In genomic region chr22:43838161-43838560, GRCh38 we compare ENCODE assay signal across 39 cellular contexts. TPM values are rescaled to one million over a fixed set of nuclear protein-coding genes. Genes with fewer than 3 reads are reported as not detected.
"Had no signal": no experiment of that assay in that cellular context is flagged by ENCODE, and none has a peak within 500 bp of the region (broad histone marks: within the 10 kb centered on the region; RNA-seq: fewer than 3 reads in every experiment).

No MANE protein-coding gene starts in this region.

- H3K36me3 Mint-ChIP-seq: activated CD4-positive, alpha-beta memory T cell treated with anti-CD3 and anti-CD28 coated beads for 36 hours; activated CD8-positive, alpha-beta memory T cell treated with anti-CD3 and anti-CD28 coated beads, Interleukin-2, amount 10 ng/mL, durations not matched to agents 7 days and 5 days; activated naive CD4-positive, alpha-beta T cell treated with anti-CD3 and anti-CD28 coated beads, Interleukin-2, amount 50 U/mL, for 24 hours; activated naive CD8-positive, alpha-beta T cell treated with anti-CD3 and anti-CD28 coated beads for 36 hours had no signal

- DNase-seq: activated CD4-positive, alpha-beta memory T cell treated with anti-CD3 and anti-CD28 coated beads for 36 hours; activated CD4-positive, alpha-beta T cell treated with anti-CD3 and anti-CD28 coated beads for 36 hours; activated CD4-positive, alpha-beta T cell treated with anti-CD3 and anti-CD28 coated beads, Interleukin-2, amount 10 ng/mL, durations not matched to agents 24 days and 14 days; activated CD4-positive, CD25-positive, alpha-beta regulatory T cell; activated CD4-positive, CD25-positive, alpha-beta regulatory T cell treated with anti-CD3 and anti-CD28 coated beads, Interleukin-2, amount 50 U/mL, for 72 hours; activated CD8-positive, alpha-beta memory T cell treated with anti-CD3 and anti-CD28 coated beads, Interleukin-2, amount 10 ng/mL, durations not matched to agents 7 days and 5 days; activated CD8-positive, alpha-beta memory T cell treated with anti-CD3 and anti-CD28 coated beads, Interleukin-2, amount 50 U/mL, for 4 hours; activated CD8-positive, alpha-beta T cell treated with anti-CD3 and anti-CD28 coated beads, Interleukin-2, amount 10 ng/mL, durations not matched to agents 7 days and 5 days; activated effector memory CD4-positive, alpha-beta T cell treated with anti-CD3 and anti-CD28 coated beads, Interleukin-2, amount 50 U/mL, for 16 hours; activated naive CD4-positive, alpha-beta T cell treated with anti-CD3 and anti-CD28 coated beads for 36 hours; activated naive CD8-positive, alpha-beta T cell treated with anti-CD3 and anti-CD28 coated beads for 36 hours; activated naive CD8-positive, alpha-beta T cell treated with anti-CD3 and anti-CD28 coated beads, Interleukin-2, amount 50 U/mL, for 24 hours; activated T-cell treated with anti-CD3 and anti-CD28 coated beads, Interleukin-2, amount 50 U/mL, for 1 hour; activated T-cell treated with anti-CD3 and anti-CD28 coated beads, Interleukin-2, amount 50 U/mL, for 48 hours; adrenal gland; amygdala; aorta; effector CD4-positive, alpha-beta T cell; effector memory CD8-positive, alpha-beta T cell; erythroblast; esophagus squamous epithelium; foreskin melanocyte; head of caudate nucleus; T-helper 2 cell had no signal

- H3K27me3 Mint-ChIP-seq: activated naive CD8-positive, alpha-beta T cell treated with anti-CD3 and anti-CD28 coated beads for 36 hours; brain had no signal

- H3K9me3 ChIP-seq: adrenal gland, esophagus squamous epithelium, gastroesophageal sphincter had no signal

- H3K27me3 ChIP-seq: adrenal gland had no signal

- H3K36me3 ChIP-seq: adrenal gland, esophagus squamous epithelium, gastroesophageal sphincter had no signal

- H3K9me3 Mint-ChIP-seq: activated CD4-positive, alpha-beta memory T cell treated with anti-CD3 and anti-CD28 coated beads for 36 hours; activated CD4-positive, alpha-beta T cell treated with anti-CD3 and anti-CD28 coated beads, Interleukin-2, amount 10 ng/mL, durations not matched to agents 24 days and 14 days; activated naive CD4-positive, alpha-beta T cell treated with anti-CD3 and anti-CD28 coated beads for 36 hours; activated naive CD4-positive, alpha-beta T cell treated with anti-CD3 and anti-CD28 coated beads, Interleukin-2, amount 50 U/mL, for 24 hours; activated naive CD8-positive, alpha-beta T cell treated with anti-CD3 and anti-CD28 coated beads for 36 hours; activated naive CD8-positive, alpha-beta T cell treated with anti-CD3 and anti-CD28 coated beads, Interleukin-2, amount 50 U/mL, for 24 hours; activated T-helper 1 cell treated with anti-CD3 and anti-CD28 coated beads, Interleukin-12 subunit alpha, Interleukin-12 subunit beta, Interleukin-2, Interleukin-4 antibody, amounts not matched to agents 30 ng/mL and 10 ng/mL and 1 ng/mL, durations not matched to agents 14 hours and 24 hours and 36 hours; activated T-helper 2 cell treated with anti-CD3 and anti-CD28 coated beads, Interferon-gamma antibody, Interleukin-2, Interleukin-4, amounts not matched to agents 10 μg/mL and 5 μg/mL and 100 μg/mL, durations not matched to agents 14 hours and 24 hours and 36 hours; brain; central memory CD8-positive, alpha-beta T cell; effector memory CD8-positive, alpha-beta T cell had no signal

- H3K27ac ChIP-seq: adrenal gland, coronary artery, esophagus squamous epithelium, gastroesophageal sphincter had no signal

- H3K4me3 ChIP-seq: adrenal gland, coronary artery, esophagus squamous epithelium, gastroesophageal sphincter had no signal

- H3K4me3 Mint-ChIP-seq: activated CD4-positive, alpha-beta memory T cell treated with anti-CD3 and anti-CD28 coated beads for 36 hours; activated CD4-positive, alpha-beta T cell treated with anti-CD3 and anti-CD28 coated beads for 36 hours; activated CD4-positive, alpha-beta T cell treated with anti-CD3 and anti-CD28 coated beads, Interleukin-2, amount 10 ng/mL, durations not matched to agents 24 days and 14 days; activated CD8-positive, alpha-beta memory T cell treated with anti-CD3 and anti-CD28 coated beads, Interleukin-2, amount 10 ng/mL, durations not matched to agents 7 days and 5 days; activated CD8-positive, alpha-beta T cell treated with anti-CD3 and anti-CD28 coated beads, Interleukin-2, amount 10 ng/mL, durations not matched to agents 7 days and 5 days; activated naive CD4-positive, alpha-beta T cell treated with anti-CD3 and anti-CD28 coated beads for 36 hours; activated naive CD4-positive, alpha-beta T cell treated with anti-CD3 and anti-CD28 coated beads, Interleukin-2, amount 50 U/mL, for 24 hours; activated naive CD8-positive, alpha-beta T cell treated with anti-CD3 and anti-CD28 coated beads for 36 hours; activated naive CD8-positive, alpha-beta T cell treated with anti-CD3 and anti-CD28 coated beads, Interleukin-2, amount 50 U/mL, for 24 hours; activated T-helper 1 cell treated with anti-CD3 and anti-CD28 coated beads, Interleukin-12 subunit alpha, Interleukin-12 subunit beta, Interleukin-2, Interleukin-4 antibody, amounts not matched to agents 30 ng/mL and 10 ng/mL and 1 ng/mL, durations not matched to agents 14 hours and 24 hours and 36 hours; brain; central memory CD8-positive, alpha-beta T cell; effector memory CD8-positive, alpha-beta T cell had no signal

- H3K4me1 ChIP-seq: adrenal gland, esophagus squamous epithelium, gastroesophageal sphincter had no signal

- H3K27ac Mint-ChIP-seq: activated CD4-positive, alpha-beta memory T cell treated with anti-CD3 and anti-CD28 coated beads for 36 hours; activated CD4-positive, alpha-beta T cell treated with anti-CD3 and anti-CD28 coated beads for 36 hours; activated CD4-positive, alpha-beta T cell treated with anti-CD3 and anti-CD28 coated beads, Interleukin-2, amount 10 ng/mL, durations not matched to agents 24 days and 14 days; activated CD8-positive, alpha-beta memory T cell treated with anti-CD3 and anti-CD28 coated beads, Interleukin-2, amount 10 ng/mL, durations not matched to agents 7 days and 5 days; activated naive CD4-positive, alpha-beta T cell treated with anti-CD3 and anti-CD28 coated beads for 36 hours; activated naive CD4-positive, alpha-beta T cell treated with anti-CD3 and anti-CD28 coated beads, Interleukin-2, amount 50 U/mL, for 24 hours; activated naive CD8-positive, alpha-beta T cell treated with anti-CD3 and anti-CD28 coated beads for 36 hours; activated naive CD8-positive, alpha-beta T cell treated with anti-CD3 and anti-CD28 coated beads, Interleukin-2, amount 50 U/mL, for 24 hours; activated T-helper 1 cell treated with anti-CD3 and anti-CD28 coated beads, Interleukin-12 subunit alpha, Interleukin-12 subunit beta, Interleukin-2, Interleukin-4 antibody, amounts not matched to agents 30 ng/mL and 10 ng/mL and 1 ng/mL, durations not matched to agents 14 hours and 24 hours and 36 hours; activated T-helper 2 cell treated with anti-CD3 and anti-CD28 coated beads, Interferon-gamma antibody, Interleukin-2, Interleukin-4, amounts not matched to agents 10 μg/mL and 5 μg/mL and 100 μg/mL, durations not matched to agents 14 hours and 24 hours and 36 hours; brain had no signal

- H3K4me1 Mint-ChIP-seq: activated CD4-positive, alpha-beta T cell treated with anti-CD3 and anti-CD28 coated beads for 36 hours; activated CD4-positive, alpha-beta T cell treated with anti-CD3 and anti-CD28 coated beads, Interleukin-2, amount 10 ng/mL, durations not matched to agents 24 days and 14 days; activated CD8-positive, alpha-beta memory T cell treated with anti-CD3 and anti-CD28 coated beads, Interleukin-2, amount 10 ng/mL, durations not matched to agents 7 days and 5 days; activated naive CD4-positive, alpha-beta T cell treated with anti-CD3 and anti-CD28 coated beads, Interleukin-2, amount 50 U/mL, for 24 hours; activated naive CD8-positive, alpha-beta T cell treated with anti-CD3 and anti-CD28 coated beads for 36 hours; activated naive CD8-positive, alpha-beta T cell treated with anti-CD3 and anti-CD28 coated beads, Interleukin-2, amount 50 U/mL, for 24 hours; central memory CD8-positive, alpha-beta T cell had no signal

RNA-seq across cellular contexts. Expression of gene SULT4A1, which starts 24.2 kb away (rescaled TPM):
- total RNA-seq: activated CD4-positive, alpha-beta memory T cell treated with anti-CD3 and anti-CD28 coated beads for 36 hours; activated CD4-positive, alpha-beta T cell treated with anti-CD3 and anti-CD28 coated beads, Interleukin-2, amount 10 ng/mL, durations not matched to agents 24 days and 14 days; activated CD8-positive, alpha-beta memory T cell treated with anti-CD3 and anti-CD28 coated beads for 36 hours; activated CD8-positive, alpha-beta memory T cell treated with anti-CD3 and anti-CD28 coated beads, Interleukin-2, amount 10 ng/mL, durations not matched to agents 7 days and 5 days; activated CD8-positive, alpha-beta T cell treated with anti-CD3 and anti-CD28 coated beads, Interleukin-2, amount 10 ng/mL, durations not matched to agents 7 days and 5 days; activated naive CD4-positive, alpha-beta T cell treated with anti-CD3 and anti-CD28 coated beads for 36 hours; activated T-helper 1 cell treated with anti-CD3 and anti-CD28 coated beads, Interleukin-12 subunit alpha, Interleukin-12 subunit beta, Interleukin-2, Interleukin-4 antibody, amounts not matched to agents 30 ng/mL and 10 ng/mL and 1 ng/mL, durations not matched to agents 14 hours and 24 hours and 36 hours; activated T-helper 2 cell treated with anti-CD3 and anti-CD28 coated beads, Interferon-gamma antibody, Interleukin-2, Interleukin-4, amounts not matched to agents 10 μg/mL and 5 μg/mL and 100 μg/mL, durations not matched to agents 14 hours and 24 hours and 36 hours; aorta; dermis blood vessel endothelial cell; esophagus squamous epithelium; fibroblast of villous mesenchyme; T-helper 1 cell treated with Interleukin-12 subunit alpha and Interleukin-12 subunit beta and Interleukin-4 antibody, amounts not matched to agents 30 ng/mL and 1 ng/mL, for 36 hours had no signal

RNA-seq across cellular contexts. Expression of gene EFCAB6, which starts 26.1 kb away (rescaled TPM):
- total RNA-seq: activated T-helper 1 cell treated with anti-CD3 and anti-CD28 coated beads, Interleukin-12 subunit alpha, Interleukin-12 subunit beta, Interleukin-2, Interleukin-4 antibody, amounts not matched to agents 30 ng/mL and 10 ng/mL and 1 ng/mL, durations not matched to agents 14 hours and 24 hours and 36 hours; T-helper 1 cell treated with Interleukin-12 subunit alpha and Interleukin-12 subunit beta and Interleukin-4 antibody, amounts not matched to agents 30 ng/mL and 1 ng/mL, for 36 hours had no signal

RNA-seq across cellular contexts. Expression of gene PNPLA5, which starts 53.7 kb away (rescaled TPM):
- total RNA-seq: activated CD4-positive, alpha-beta memory T cell treated with anti-CD3 and anti-CD28 coated beads for 36 hours; activated CD4-positive, alpha-beta T cell treated with anti-CD3 and anti-CD28 coated beads for 36 hours; activated CD4-positive, alpha-beta T cell treated with anti-CD3 and anti-CD28 coated beads, Interleukin-2, amount 10 ng/mL, durations not matched to agents 24 days and 14 days; activated CD8-positive, alpha-beta memory T cell treated with anti-CD3 and anti-CD28 coated beads for 36 hours; activated CD8-positive, alpha-beta memory T cell treated with anti-CD3 and anti-CD28 coated beads, Interleukin-2, amount 10 ng/mL, durations not matched to agents 7 days and 5 days; activated CD8-positive, alpha-beta T cell treated with anti-CD3 and anti-CD28 coated beads, Interleukin-2, amount 10 ng/mL, durations not matched to agents 7 days and 5 days; activated naive CD4-positive, alpha-beta T cell treated with anti-CD3 and anti-CD28 coated beads for 36 hours; activated naive CD8-positive, alpha-beta T cell treated with anti-CD3 and anti-CD28 coated beads for 36 hours; activated T-helper 1 cell treated with anti-CD3 and anti-CD28 coated beads, Interleukin-12 subunit alpha, Interleukin-12 subunit beta, Interleukin-2, Interleukin-4 antibody, amounts not matched to agents 30 ng/mL and 10 ng/mL and 1 ng/mL, durations not matched to agents 14 hours and 24 hours and 36 hours; activated T-helper 2 cell treated with anti-CD3 and anti-CD28 coated beads, Interferon-gamma antibody, Interleukin-2, Interleukin-4, amounts not matched to agents 10 μg/mL and 5 μg/mL and 100 μg/mL, durations not matched to agents 14 hours and 24 hours and 36 hours; adrenal gland; aorta; bronchial epithelial cell; cardiac septum; cerebellum; dermis blood vessel endothelial cell; esophagus squamous epithelium; fibroblast of villous mesenchyme; gastroesophageal sphincter; T-helper 1 cell treated with Interleukin-12 subunit alpha and Interleukin-12 subunit beta and Interleukin-4 antibody, amounts not matched to agents 30 ng/mL and 1 ng/mL, for 36 hours had no signal
- polyA plus RNA-seq: adrenal gland, fibroblast of lung had no signal
